In the genomic region with DNA sequence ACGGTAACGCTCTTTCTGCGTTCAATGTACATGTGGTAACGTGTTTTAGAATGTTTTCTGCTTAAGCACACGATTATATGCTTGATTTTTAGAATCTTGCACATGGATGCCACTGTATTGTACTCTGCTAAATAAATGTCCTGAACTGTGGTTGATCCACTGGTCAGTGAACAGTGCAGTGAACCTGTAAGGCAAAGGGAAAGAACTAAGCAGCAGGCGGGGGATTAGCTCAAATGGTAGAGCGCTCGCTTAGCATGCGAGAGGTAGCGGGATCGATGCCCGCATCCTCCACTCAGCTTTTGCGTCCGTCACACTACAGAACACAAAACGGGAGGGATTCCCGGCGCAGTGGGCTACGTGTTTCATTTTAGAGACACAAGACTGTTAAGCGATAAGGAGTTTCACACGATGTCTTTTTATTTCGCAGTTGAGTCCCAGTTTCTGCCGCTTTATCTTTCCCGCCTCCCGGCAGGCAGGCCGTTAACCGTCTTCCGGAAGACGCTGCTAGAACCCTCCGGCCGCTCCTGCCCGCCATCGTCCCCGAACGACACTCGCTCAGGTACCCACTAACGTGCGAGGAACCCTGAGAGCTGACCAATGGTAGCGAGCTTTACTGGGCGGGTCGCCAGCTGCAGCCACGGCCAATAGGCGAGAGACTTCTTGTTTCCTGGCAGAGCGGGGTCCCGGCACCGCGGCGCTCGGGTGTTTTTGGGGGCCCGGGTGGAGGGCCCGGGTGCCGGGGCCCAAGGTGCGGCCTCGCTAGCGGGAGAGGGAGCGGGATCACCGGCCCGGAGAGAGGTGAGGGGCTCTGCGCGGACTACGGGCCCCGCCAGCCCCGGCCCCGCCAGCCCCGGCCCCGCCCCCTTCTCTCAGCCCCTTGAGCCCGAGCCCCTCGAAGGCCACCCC, we compare ENCODE assay signal across 8 cellular contexts. TPM values are rescaled to one million over a fixed set of nuclear protein-coding genes. Genes with fewer than 3 reads are reported as not detected.
DNase-seq lines count a peak whose midpoint lies in the region; ATAC-seq and TF ChIP-seq lines count a peak whose summit lies in the region.

A gene with protein sequence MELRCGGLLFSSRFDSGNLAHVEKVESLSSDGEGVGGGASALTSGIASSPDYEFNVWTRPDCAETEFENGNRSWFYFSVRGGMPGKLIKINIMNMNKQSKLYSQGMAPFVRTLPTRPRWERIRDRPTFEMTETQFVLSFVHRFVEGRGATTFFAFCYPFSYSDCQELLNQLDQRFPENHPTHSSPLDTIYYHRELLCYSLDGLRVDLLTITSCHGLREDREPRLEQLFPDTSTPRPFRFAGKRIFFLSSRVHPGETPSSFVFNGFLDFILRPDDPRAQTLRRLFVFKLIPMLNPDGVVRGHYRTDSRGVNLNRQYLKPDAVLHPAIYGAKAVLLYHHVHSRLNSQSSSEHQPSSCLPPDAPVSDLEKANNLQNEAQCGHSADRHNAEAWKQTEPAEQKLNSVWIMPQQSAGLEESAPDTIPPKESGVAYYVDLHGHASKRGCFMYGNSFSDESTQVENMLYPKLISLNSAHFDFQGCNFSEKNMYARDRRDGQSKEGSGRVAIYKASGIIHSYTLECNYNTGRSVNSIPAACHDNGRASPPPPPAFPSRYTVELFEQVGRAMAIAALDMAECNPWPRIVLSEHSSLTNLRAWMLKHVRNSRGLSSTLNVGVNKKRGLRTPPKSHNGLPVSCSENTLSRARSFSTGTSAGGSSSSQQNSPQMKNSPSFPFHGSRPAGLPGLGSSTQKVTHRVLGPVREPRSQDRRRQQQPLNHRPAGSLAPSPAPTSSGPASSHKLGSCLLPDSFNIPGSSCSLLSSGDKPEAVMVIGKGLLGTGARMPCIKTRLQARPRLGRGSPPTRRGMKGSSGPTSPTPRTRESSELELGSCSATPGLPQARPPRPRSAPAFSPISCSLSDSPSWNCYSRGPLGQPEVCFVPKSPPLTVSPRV (plus strand): TSS at position 673 of the 906 bp plus-strand sequence. CDS start 1,291 bp downstream, outside the sequence.

- H3K79me2 ChIP-seq in SK-N-SH (ENCODE audit: insufficient read depth): no peaks in the 10 kb centered on the region

- under 1% methylated on average over 56 of the region's 67 CpGs for WGBS in SK-N-SH (ENCODE audit: low lambda C conversion rate)

- peaks cover 23% of the 10 kb centered on the region for H3K36me3 Mint-ChIP-seq in activated naive CD4-positive, alpha-beta T cell treated with anti-CD3 and anti-CD28 coated beads, Interleukin-2, amount 10 ng/mL, durations not matched to agents 7 days and 5 days

- 0 out of 4 replicates have a peak, but pooled peaks of 1 of the 2 experiments have one; percentile 14 for TF ChIP-seq EP300 in SK-N-SH (IDR thresholded peaks at IDR 0.05; ENCODE audit: borderline replicate concordance in 1 of 2, low read depth in 1 of 2, low read length in 1 of 2)

- peak; percentile 67 for ATAC-seq in HG02610 (IDR thresholded peaks at IDR 0.05; ENCODE audit: unreplicated experiment)

- H3K9me3 ChIP-seq in SK-N-SH: no peaks in the 10 kb centered on the region

- H3K4me1 Mint-ChIP-seq in activated naive CD4-positive, alpha-beta T cell treated with anti-CD3 and anti-CD28 coated beads, Interleukin-2, amount 10 ng/mL, durations not matched to agents 7 days and 5 days: peaks cover 27% of the 10 kb centered on the region

- peaks cover 2% of the 10 kb centered on the region for H3K9me3 Mint-ChIP-seq in activated naive CD4-positive, alpha-beta T cell treated with anti-CD3 and anti-CD28 coated beads, Interleukin-2, amount 10 ng/mL, durations not matched to agents 7 days and 5 days

- H3K9ac ChIP-seq in SK-N-SH: peak within 1 kb of the TSS; percentile 76

- peaks cover 13% of the 10 kb centered on the region for H3K27me3 Mint-ChIP-seq in activated naive CD4-positive, alpha-beta T cell treated with anti-CD3 and anti-CD28 coated beads, Interleukin-2, amount 10 ng/mL, durations not matched to agents 7 days and 5 days

- H3K4me2 ChIP-seq in SK-N-SH: peak within 1 kb of the TSS; percentile 98

- H3K36me3 ChIP-seq in SK-N-SH (replicated peaks in 1 of 2; ENCODE audit: control insufficient read depth in 1 of 2, insufficient read depth in 2 of 2, low read length in 1 of 2): peaks cover 13 to 31% of the 10 kb centered on the region in 2 experiments

- CTCF ChIA-PET in GM10248 (lab: Yijun Ruan, JAX) (interaction anchor here (0.6 to 8.7 kb wide), 14 partner anchors 10 to 231 kb away, joined by 3 to 66 read pairs (median 6); partner anchors contain the start of genes OST4, TMEM214 and TRIM54), SK-N-SH (lab: Yijun Ruan, JAX) (interaction anchor here (0.6 to 13.5 kb wide), 21 partner anchors 9 to 287 kb away, joined by 3 to 216 read pairs (median 5); partner anchors contain the start of genes ABHD1, EMILIN1, KHK and OST4)
- CTCF ChIA-PET in activated naive CD4-positive, alpha-beta T cell treated with anti-CD3 and anti-CD28 coated beads, Interleukin-2, amount 10 ng/mL, durations not matched to agents 7 days and 5 days (lab: Charles Lee): interaction anchor here (0.6 to 3.1 kb wide), 13 partner anchors 10 to 89 kb away, joined by 3 to 21 read pairs (median 4); partner anchors contain the start of genes ABHD1, OST4 and TMEM214

- DNase-seq in GM10248 (ENCODE audit: extremely low spot score): peak; percentile 100
- DNase-seq in NCI-H1092 (lab: John Stamatoyannopoulos, UW): peak; percentile 84
- peak; percentile 100 for DNase-seq in SK-N-SH
- DNase-seq in activated naive CD4-positive, alpha-beta T cell treated with anti-CD3 and anti-CD28 coated beads, Interleukin-2, amount 10 ng/mL, durations not matched to agents 7 days and 5 days: peak; percentile 98
- DNase-seq in germinal center (ENCODE audit: low spot score): peak; percentile 100
- peak; percentile 70 for DNase-seq in non-pigmented ciliary epithelial cell (ENCODE audit: low read depth)
- DNase-seq in superior temporal gyrus (ENCODE audit: extremely low spot score): peak; percentile 97

- H3K4me3 ChIP-seq in SK-N-SH (ENCODE audit: low read depth in 2 of 2, low read length in 1 of 2): peak within 1 kb of the TSS; percentile 86 to 89

- no peaks in the 10 kb centered on the region for H3K27me3 ChIP-seq in SK-N-SH (ENCODE audit: insufficient read depth)

- peak within 1 kb of the TSS; percentile 98 for H3K27ac Mint-ChIP-seq in activated naive CD4-positive, alpha-beta T cell treated with anti-CD3 and anti-CD28 coated beads, Interleukin-2, amount 10 ng/mL, durations not matched to agents 7 days and 5 days

- peak within 1 kb of the TSS; percentile 92 for H3K4me3 Mint-ChIP-seq in activated naive CD4-positive, alpha-beta T cell treated with anti-CD3 and anti-CD28 coated beads, Interleukin-2, amount 10 ng/mL, durations not matched to agents 7 days and 5 days

- TF ChIP-seq CTCF in GM10248 (IDR thresholded peaks at IDR 0.05; ENCODE audit: control extremely low read depth, extremely low read depth, low read depth, missing control alignments): no peak
- TF ChIP-seq CTCF in SK-N-SH (IDR thresholded peaks at IDR 0.05): no peak

- H3K27ac ChIP-seq in SK-N-SH (ENCODE audit: low read depth in 2 of 2, low read length in 1 of 2): peak within 1 kb of the TSS; percentile 81 to 98

- no peaks in the 10 kb centered on the region for H3K9me2 ChIP-seq in SK-N-SH

- peaks cover 10 to 15% of the 10 kb centered on the region in 2 experiments; a peak in 2 of 4 replicates for H3K4me1 ChIP-seq in SK-N-SH (ENCODE audit: control insufficient read depth in 1 of 2, insufficient read depth in 2 of 2, low read depth in 1 of 2, low read length in 1 of 2)

- H4K20me1 ChIP-seq in SK-N-SH (ENCODE audit: insufficient read depth): no peaks in the 10 kb centered on the region

- peak within 1 kb of the TSS; percentile 71 for H2AFZ ChIP-seq in SK-N-SH (ENCODE audit: low read depth)

- no peak for TF ChIP-seq RAD21 in SK-N-SH (IDR thresholded peaks at IDR 0.05; ENCODE audit: low read length)

- peaks cover 32% of the 10 kb centered on the region for H3F3A ChIP-seq in SK-N-SH (replicated peaks; ENCODE audit: insufficient read depth)

- POLR2A ChIA-PET in GM10248 (lab: Yijun Ruan, JAX): interaction anchor here (1.0 to 3.5 kb wide), 14 partner anchors 8 to 1173 kb away, joined by 3 to 30 read pairs (median 4); partner anchors contain the start of genes ASXL2, MPV17, OST4 and PPM1G
- POLR2A ChIA-PET in SK-N-SH (lab: Yijun Ruan, JAX): interaction anchor here (0.6 to 4.8 kb wide), 17 partner anchors 8 to 202 kb away, joined by 3 to 80 read pairs (median 8); partner anchors contain the start of genes EMILIN1, KHK, OST4 and TMEM214

TF ChIP-seq in SK-N-SH, 30 proteins besides CTCF, POLR2A, EP300 and RAD21 (continues in another document):
- TF ChIP-seq GABPA (IDR thresholded peaks at IDR 0.05; ENCODE audit: low read depth): peak; percentile 35
- TF ChIP-seq TCF12 (IDR thresholded peaks at IDR 0.05): peak; percentile 22; the same call in 1 of the 2 replicates
- peak; percentile 78; the same call in 1 of the 2 replicates for TF ChIP-seq FOSL2 (IDR thresholded peaks at IDR 0.05; ENCODE audit: borderline replicate concordance, low read depth)
- TF ChIP-seq TEAD4 (IDR thresholded peaks at IDR 0.05; ENCODE audit: borderline replicate concordance, insufficient read depth): peak; percentile 87
- TF ChIP-seq, protein P1, sequence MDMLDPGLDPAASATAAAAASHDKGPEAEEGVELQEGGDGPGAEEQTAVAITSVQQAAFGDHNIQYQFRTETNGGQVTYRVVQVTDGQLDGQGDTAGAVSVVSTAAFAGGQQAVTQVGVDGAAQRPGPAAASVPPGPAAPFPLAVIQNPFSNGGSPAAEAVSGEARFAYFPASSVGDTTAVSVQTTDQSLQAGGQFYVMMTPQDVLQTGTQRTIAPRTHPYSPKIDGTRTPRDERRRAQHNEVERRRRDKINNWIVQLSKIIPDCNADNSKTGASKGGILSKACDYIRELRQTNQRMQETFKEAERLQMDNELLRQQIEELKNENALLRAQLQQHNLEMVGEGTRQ (IDR thresholded peaks at IDR 0.05; ENCODE audit: borderline replicate concordance, low read depth, low read length): 0 out of 2 replicates have a peak, but pooled peaks have one; percentile 1
- TF ChIP-seq, protein P2, sequence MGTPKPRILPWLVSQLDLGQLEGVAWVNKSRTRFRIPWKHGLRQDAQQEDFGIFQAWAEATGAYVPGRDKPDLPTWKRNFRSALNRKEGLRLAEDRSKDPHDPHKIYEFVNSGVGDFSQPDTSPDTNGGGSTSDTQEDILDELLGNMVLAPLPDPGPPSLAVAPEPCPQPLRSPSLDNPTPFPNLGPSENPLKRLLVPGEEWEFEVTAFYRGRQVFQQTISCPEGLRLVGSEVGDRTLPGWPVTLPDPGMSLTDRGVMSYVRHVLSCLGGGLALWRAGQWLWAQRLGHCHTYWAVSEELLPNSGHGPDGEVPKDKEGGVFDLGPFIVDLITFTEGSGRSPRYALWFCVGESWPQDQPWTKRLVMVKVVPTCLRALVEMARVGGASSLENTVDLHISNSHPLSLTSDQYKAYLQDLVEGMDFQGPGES (IDR thresholded peaks at IDR 0.05; ENCODE audit: low read depth, low read length): peak; percentile 63
- peak; percentile 59; the same call in 1 of the 2 replicates for TF ChIP-seq MXI1 (IDR thresholded peaks at IDR 0.05; ENCODE audit: low read depth, low read length)
- TF ChIP-seq CHD2 (IDR thresholded peaks at IDR 0.05; ENCODE audit: low read length, partially characterized antibody): peak; percentile 53

RNA-seq across cellular contexts. Expression of the gene that starts here (rescaled TPM):
- 45.5 and 47.8 TPM in 2 replicates for polyA plus RNA-seq in SK-N-SH (2012; rRNA removed)
- 32.0 and 43.2 TPM in 2 replicates for polyA plus RNA-seq in SK-N-SH (2012; cell fraction: cytosol; rRNA removed)
- polyA plus RNA-seq in SK-N-SH (2012; cell fraction: nucleus; rRNA removed): 33.7 and 37.7 TPM in 2 replicates

Comparison
In these comparisons a context has a peak if more than half of its experiments do, and no peak if none do; other contexts are left out.
1. Peak in every context shown above with its lines: DNase-seq, ATAC-seq, H3K4me3 ChIP-seq and H3K27ac ChIP-seq.